Comparison of ENCODE assay signal across 8 cellular contexts in the genomic region with DNA sequence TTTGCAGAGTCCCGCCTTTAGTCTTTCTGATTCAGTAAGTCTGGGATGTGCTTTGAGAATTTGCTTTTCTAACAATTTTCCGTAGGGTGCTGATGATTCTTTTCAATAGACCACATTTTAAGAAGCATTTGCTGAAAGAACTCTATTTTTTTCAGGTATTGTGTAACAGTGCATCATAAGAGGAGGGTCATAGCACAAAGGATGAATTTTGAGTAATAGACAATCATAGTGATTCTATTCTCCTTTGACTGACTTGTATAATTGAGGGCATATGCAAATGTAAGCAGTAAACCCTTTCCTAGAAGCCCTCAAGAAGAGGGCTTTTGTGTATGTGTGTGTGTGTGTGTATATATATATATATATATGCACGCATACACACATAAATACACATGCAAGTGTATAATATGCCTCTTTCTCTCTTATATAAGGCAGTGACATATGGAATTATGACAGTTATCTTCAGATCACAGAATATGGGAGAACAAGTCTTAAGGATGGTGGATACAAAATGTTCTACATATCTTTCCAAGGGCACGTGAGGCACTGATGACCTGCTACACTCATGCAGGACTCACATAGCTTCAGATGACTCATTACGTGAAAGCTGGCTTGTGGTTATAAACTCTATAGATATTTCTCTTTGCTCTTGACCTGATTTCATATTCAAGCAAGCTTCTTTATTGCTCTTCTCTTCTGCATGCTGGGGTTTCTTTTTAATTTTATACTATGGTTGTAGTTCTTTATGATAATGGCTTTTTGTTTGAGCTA. TPM values are rescaled to one million over a fixed set of nuclear protein-coding genes. Genes with fewer than 3 reads are reported as not detected.
DNase-seq lines count a peak whose midpoint lies in the region; ATAC-seq and TF ChIP-seq lines count a peak whose summit lies in the region.

No MANE protein-coding gene starts in this region.

- H3K27ac Mint-ChIP-seq in activated naive CD8-positive, alpha-beta T cell treated with anti-CD3 and anti-CD28 coated beads for 36 hours: peak overlapping the region; percentile 22

- no CpG with 5 or more reads among the region's 5 CpGs for WGBS in trophoblast cell (ENCODE audit: extremely low coverage, insufficient coverage, insufficient read length)

- H3K27ac ChIP-seq in trophoblast cell (ENCODE audit: low read depth, low read length) (no peak overlapping the region), colonic mucosa (no peak overlapping the region)

- H2AFZ ChIP-seq in trophoblast cell (ENCODE audit: insufficient read depth, low read length, poor library complexity): no peak overlapping the region

- intact Hi-C loops in colonic mucosa (cut with DNase I): no loop called here

- no peak overlapping the region for H3K18ac ChIP-seq in trophoblast cell (ENCODE audit: low read length)

- no peaks in the 10 kb centered on the region for H3K79me2 ChIP-seq in trophoblast cell (ENCODE audit: control insufficient read depth, insufficient read depth, low read length, poor library complexity)

- no peak overlapping the region for H4K12ac ChIP-seq in trophoblast cell (ENCODE audit: low read depth, low read length)

- no peak overlapping the region for H2AK5ac ChIP-seq in trophoblast cell (ENCODE audit: low read length)

- peaks cover 4% of the 10 kb centered on the region for H3K27me3 Mint-ChIP-seq in activated naive CD8-positive, alpha-beta T cell treated with anti-CD3 and anti-CD28 coated beads for 36 hours

- H3K4ac ChIP-seq in trophoblast cell (ENCODE audit: low read depth, low read length): no peak overlapping the region

- no peak overlapping the region for H3K4me3 Mint-ChIP-seq in activated naive CD8-positive, alpha-beta T cell treated with anti-CD3 and anti-CD28 coated beads for 36 hours

- no peaks in the 10 kb centered on the region for H3K9me3 ChIP-seq in trophoblast cell (ENCODE audit: insufficient read depth, low read depth, low read length)
- H3K9me3 ChIP-seq in colonic mucosa: no peaks in the 10 kb centered on the region

- H2BK5ac ChIP-seq in trophoblast cell (ENCODE audit: low read depth, low read length, poor library complexity): no peak overlapping the region

- H3K4me1 Mint-ChIP-seq in activated naive CD8-positive, alpha-beta T cell treated with anti-CD3 and anti-CD28 coated beads for 36 hours: peaks cover 45% of the 10 kb centered on the region

- no peak overlapping the region for H3K14ac ChIP-seq in trophoblast cell (ENCODE audit: low read length)

- H3K4me1 ChIP-seq in trophoblast cell (ENCODE audit: control insufficient read depth in 1 of 2, insufficient read depth in 2 of 2, low read length in 2 of 2): no peaks in the 10 kb centered on the region
- H3K4me1 ChIP-seq in colonic mucosa: no peaks in the 10 kb centered on the region

- no peak overlapping the region for H2BK12ac ChIP-seq in trophoblast cell (ENCODE audit: low read length)

- H4K91ac ChIP-seq in trophoblast cell (ENCODE audit: low read depth, low read length): no peak overlapping the region

- H3K36me3 Mint-ChIP-seq in activated naive CD8-positive, alpha-beta T cell treated with anti-CD3 and anti-CD28 coated beads for 36 hours: no peaks in the 10 kb centered on the region

- no peaks in the 10 kb centered on the region for H3K9me3 Mint-ChIP-seq in activated naive CD8-positive, alpha-beta T cell treated with anti-CD3 and anti-CD28 coated beads for 36 hours

- H3K4me2 ChIP-seq in trophoblast cell (ENCODE audit: low read length): no peak overlapping the region

- H3K9ac ChIP-seq in trophoblast cell (ENCODE audit: low read length) (no peak overlapping the region), colonic mucosa (ENCODE audit: low read depth in 2 of 2, low read length in 2 of 2) (no peak overlapping the region)

- no peak overlapping the region for H2BK120ac ChIP-seq in trophoblast cell (ENCODE audit: insufficient read depth, low read length, poor library complexity)

- H3K36me3 ChIP-seq in trophoblast cell (ENCODE audit: control insufficient read depth in 1 of 2, insufficient read depth in 2 of 2, low read length in 2 of 2): no peaks in the 10 kb centered on the region
- H3K36me3 ChIP-seq in colonic mucosa: no peaks in the 10 kb centered on the region

- DNase-seq in CD1c-positive myeloid dendritic cell (ENCODE audit: extremely low spot score) (peak; percentile 51), trophoblast cell (peak; percentile 51 to 78), SK-N-DZ (ENCODE audit: low spot score) (no peak), colonic mucosa (no peak), NCI-H187 (lab: John Stamatoyannopoulos, UW) (no peak)
- DNase-seq in activated naive CD8-positive, alpha-beta T cell treated with anti-CD3 and anti-CD28 coated beads for 36 hours: peak; percentile 9

- no peak for TF ChIP-seq CTCF in colonic mucosa (IDR thresholded peaks at IDR 0.05)

- peak; percentile 84 for ATAC-seq in GM19397 (IDR thresholded peaks at IDR 0.05; ENCODE audit: unreplicated experiment)
- ATAC-seq in HG03196 (IDR thresholded peaks at IDR 0.05; ENCODE audit: unreplicated experiment): peak; percentile 90

- no peaks in the 10 kb centered on the region for H3K27me3 ChIP-seq in trophoblast cell (ENCODE audit: insufficient read depth, low read length)
- no peaks in the 10 kb centered on the region for H3K27me3 ChIP-seq in colonic mucosa

- H3K79me1 ChIP-seq in trophoblast cell (ENCODE audit: low read length): no peaks in the 10 kb centered on the region

- H4K8ac ChIP-seq in trophoblast cell (ENCODE audit: low read depth, low read length): no peak overlapping the region

- no peak overlapping the region for H3K4me3 ChIP-seq in trophoblast cell (ENCODE audit: low read depth, low read length)
- H3K4me3 ChIP-seq in colonic mucosa: no peak overlapping the region

- H3K23ac ChIP-seq in trophoblast cell (ENCODE audit: low read length): no peak overlapping the region

RNA-seq across cellular contexts. Expression of gene PLSCR1, which starts 6.5 kb away (rescaled TPM):
- total RNA-seq in activated naive CD8-positive, alpha-beta T cell treated with anti-CD3 and anti-CD28 coated beads for 36 hours: 10 to 100 TPM; 85.2 to 86.5 TPM
- 57.9 and 58.5 TPM in 2 replicates for polyA plus RNA-seq in trophoblast cell (2013)
- 71.3 and 107 TPM in 2 replicates for polyA plus RNA-seq in SK-N-DZ (2014; cell fraction: cytosol; rRNA removed)
- polyA plus RNA-seq in SK-N-DZ (2014; cell fraction: nucleus; rRNA removed): 42.5 and 80.3 TPM in 2 replicates
- 100 to 1,000 TPM in 1 of 2 donors, 10 to 100 TPM in 1; 99.0 to 180 TPM for total RNA-seq in colonic mucosa

RNA-seq across cellular contexts. Expression of gene PLSCR5, which starts 54.2 kb away (rescaled TPM):
- not detected for total RNA-seq in activated naive CD8-positive, alpha-beta T cell treated with anti-CD3 and anti-CD28 coated beads for 36 hours
- polyA plus RNA-seq in trophoblast cell (2013): 13.7 and 14.8 TPM in 2 replicates
- 6.8 and 8.5 TPM in 2 replicates for polyA plus RNA-seq in SK-N-DZ (2014; cell fraction: cytosol; rRNA removed)
- polyA plus RNA-seq in SK-N-DZ (2014; cell fraction: nucleus; rRNA removed): 2.8 and 4.8 TPM in 2 replicates
- not detected for total RNA-seq in colonic mucosa

Comparison
In these comparisons a context has a peak if more than half of its experiments do, and no peak if none do; other contexts are left out.
1. DNase-seq: peak in CD1c-positive myeloid dendritic cell (single experiment), activated naive CD8-positive, alpha-beta T cell treated with anti-CD3 and anti-CD28 coated beads for 36 hours (single experiment) and trophoblast cell (2 of 2); none in SK-N-DZ (single experiment), colonic mucosa (single experiment) and NCI-H187 (0 of 2).